16 cellular contexts compared by ENCODE assay signal in the genomic region with DNA sequence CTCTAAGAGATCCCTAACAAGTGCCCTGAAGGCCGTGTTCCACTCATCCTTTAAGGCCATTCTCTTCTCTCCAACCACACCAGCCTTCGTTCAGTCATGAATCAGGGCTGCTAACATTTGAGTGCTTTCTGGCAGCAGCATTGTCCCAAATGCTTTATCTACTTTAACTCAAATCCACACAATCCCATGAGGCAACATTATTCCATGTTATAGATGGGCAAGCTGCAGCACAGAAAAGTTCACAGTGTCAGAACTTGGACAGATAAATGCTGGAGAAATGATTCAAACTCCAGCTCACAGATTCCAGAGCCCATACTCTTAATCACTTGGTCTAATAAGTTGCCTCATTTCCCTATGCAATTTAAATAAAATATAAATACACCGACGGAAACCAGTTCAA.
DNase-seq lines count a peak whose midpoint lies in the region; ATAC-seq and TF ChIP-seq lines count a peak whose summit lies in the region.
"Had no signal": no experiment of that assay in that cellular context is flagged by ENCODE, and none has a peak within 500 bp of the region (broad histone marks: within the 10 kb centered on the region; RNA-seq: fewer than 3 reads in every experiment).

No MANE protein-coding gene starts in this region.

- TF ChIP-seq POLR2A in transverse colon (IDR thresholded peaks at IDR 0.05), result no peak

- peak overlapping the region; percentile 84 for H3K27ac Mint-ChIP-seq in activated CD4-positive, alpha-beta T cell treated with anti-CD3 and anti-CD28 coated beads for 36 hours
- peak overlapping the region; percentile 96 for H3K27ac Mint-ChIP-seq in activated T-helper 17 cell treated with anti-CD3 and anti-CD28 coated beads, Interleukin-2, amount 50 U/mL, for 72 hours
- peak overlapping the region in 2 of 3 experiments; percentile 36 to 44 for H3K27ac Mint-ChIP-seq in nephron

- peak overlapping the region; percentile 17 for H3K4me3 Mint-ChIP-seq in activated CD4-positive, alpha-beta T cell treated with anti-CD3 and anti-CD28 coated beads for 36 hours
- H3K4me3 Mint-ChIP-seq in activated T-helper 17 cell treated with anti-CD3 and anti-CD28 coated beads, Interleukin-2, amount 50 U/mL, for 72 hours, result peak overlapping the region; percentile 70
- no peak overlapping the region for H3K4me3 Mint-ChIP-seq in nephron

- in situ Hi-C loops in transverse colon (cut with MboI; ENCODE audit: low pct_ligation_motif_present in 1 of 4, low pct_unique_long_range_greater_than_20kb in 1 of 4, low sequenced_read_pairs in 3 of 4), result no loop called here

- H3K4me1 ChIP-seq in HEK293 (ENCODE audit: control insufficient read depth, insufficient read depth, low read length) (peaks cover 40% of the 10 kb centered on the region), transverse colon (no peaks in the 10 kb centered on the region)
- H3K4me1 ChIP-seq: SJCRH30 had no signal

- POLR2A ChIA-PET in activated CD4-positive, alpha-beta T cell treated with anti-CD3 and anti-CD28 coated beads for 36 hours (lab: Charles Lee), result interaction anchor here (0.8 to 1.2 kb wide), 4 partner anchors 18 to 158 kb away, joined by 3 to 6 read pairs (median 4); no protein-coding TSS in a partner anchor
- POLR2A ChIA-PET in HEK293 (lab: Yijun Ruan, JAX), result interaction anchor here (1.4 kb wide), 1 partner anchor 10 kb away, joined by 3 read pairs; no protein-coding TSS in a partner anchor

- intact Hi-C loops in activated CD4-positive, alpha-beta T cell treated with anti-CD3 and anti-CD28 coated beads for 36 hours (cut with DNase I, micrococcal nuclease), result loop anchor here (1.0 to 10.0 kb wide), 11 partner anchors 15 to 1382 kb away; partner anchors contain the start of genes GSDME (in 1 of the 2), IGF2BP3 (in 1 of the 2) and TRA2A (in 1 of the 2)
- intact Hi-C loops in transverse colon (cut with DNase I; ENCODE audit: low total_unique reads), result no loop called here

- peak; percentile 2 for ATAC-seq in activated CD4-positive, alpha-beta T cell treated with anti-CD3 and anti-CD28 coated beads for 36 hours
- ATAC-seq in activated T-helper 17 cell treated with anti-CD3 and anti-CD28 coated beads, Interleukin-2, amount 50 U/mL, for 72 hours (replicated peaks), result no peak

- no peak for DNase-seq in activated CD4-positive, alpha-beta T cell treated with anti-CD3 and anti-CD28 coated beads for 36 hours
- DNase-seq in activated CD4-positive, alpha-beta T cell treated with anti-CD3 and anti-CD28 coated beads for 1 hour, result no peak
- DNase-seq in SHP77 (lab: John Stamatoyannopoulos, UW) (no peak), transverse colon (no peak), SW480 (ENCODE audit: low spot score) (no peak)
- DNase-seq: activated CD4-positive, CD25-positive, alpha-beta regulatory T cell treated with anti-CD3 and anti-CD28 coated beads, Interleukin-2, amount 50 U/mL, for 72 hours; activated CD8-positive, alpha-beta memory T cell treated with anti-CD3 and anti-CD28 coated beads, Interleukin-2, amount 50 U/mL, for 48 hours; dorsolateral prefrontal cortex; NCI-H1417 treated with DMSO at 0.1 percent for 48 hours; NCI-H526 treated with DMSO at 0.1 percent for 48 hours; posterior cingulate gyrus; SJCRH30 had no signal

- CTCF ChIA-PET in activated CD4-positive, alpha-beta T cell treated with anti-CD3 and anti-CD28 coated beads for 36 hours (lab: Charles Lee), result interaction anchor here (0.8 to 3.7 kb wide), 4 partner anchors 13 to 152 kb away, joined by 3 to 15 read pairs (median 4); no protein-coding TSS in a partner anchor
- CTCF ChIA-PET in HEK293 (lab: Yijun Ruan, JAX), result no interaction called here

- H3K27me3 ChIP-seq in transverse colon, result no peaks in the 10 kb centered on the region
- H3K27me3 ChIP-seq: SJCRH30 had no signal

- H3K27ac ChIP-seq in HEK293 (ENCODE audit: extremely low read depth, low read depth, low read length) (peak overlapping the region; percentile 9; the same call in 1 of the 2 replicates), transverse colon (no peak overlapping the region)
- H3K27ac ChIP-seq: dorsolateral prefrontal cortex, SJCRH30 had no signal

- H3K9me3 Mint-ChIP-seq in activated CD4-positive, alpha-beta T cell treated with anti-CD3 and anti-CD28 coated beads for 36 hours (ENCODE audit: low read depth), result no peaks in the 10 kb centered on the region
- H3K9me3 Mint-ChIP-seq in activated T-helper 17 cell treated with anti-CD3 and anti-CD28 coated beads, Interleukin-2, amount 50 U/mL, for 72 hours, result peaks cover 3% of the 10 kb centered on the region
- H3K9me3 Mint-ChIP-seq in nephron, result no peaks in the 10 kb centered on the region
- H3K9me3 Mint-ChIP-seq: naive thymus-derived CD4-positive, alpha-beta T cell had no signal

- peaks cover 10% of the 10 kb centered on the region for H3K27me3 Mint-ChIP-seq in activated CD4-positive, alpha-beta T cell treated with anti-CD3 and anti-CD28 coated beads for 36 hours
- H3K27me3 Mint-ChIP-seq in activated T-helper 17 cell treated with anti-CD3 and anti-CD28 coated beads, Interleukin-2, amount 50 U/mL, for 72 hours, result peaks cover 12% of the 10 kb centered on the region
- no peaks in the 10 kb centered on the region for H3K27me3 Mint-ChIP-seq in nephron (ENCODE audit: low read depth)

- H3K9me3 ChIP-seq in HEK293 (ENCODE audit: control insufficient read depth, insufficient read depth, low read depth, low read length), result no peaks in the 10 kb centered on the region; the same call in 1 of the 2 replicates
- H3K9me3 ChIP-seq in transverse colon, result no peaks in the 10 kb centered on the region
- H3K9me3 ChIP-seq: SJCRH30 had no signal

- H3K4me3 ChIP-seq in HEK293 (ENCODE audit: low read depth, low read length) (no peak overlapping the region), transverse colon (no peak overlapping the region)
- H3K4me3 ChIP-seq: dorsolateral prefrontal cortex, SJCRH30 had no signal

- H3K36me3 ChIP-seq in HEK293 (ENCODE audit: control insufficient read depth in 2 of 2, insufficient read depth in 1 of 2, low read length in 2 of 2) (peaks cover 0 to 10% of the 10 kb centered on the region in 2 experiments; a peak in 2 of 3 replicates), transverse colon (no peaks in the 10 kb centered on the region)

- peaks cover 68% of the 10 kb centered on the region for H3K4me1 Mint-ChIP-seq in activated CD4-positive, alpha-beta T cell treated with anti-CD3 and anti-CD28 coated beads for 36 hours
- H3K4me1 Mint-ChIP-seq in activated T-helper 17 cell treated with anti-CD3 and anti-CD28 coated beads, Interleukin-2, amount 50 U/mL, for 72 hours, result peaks cover 36% of the 10 kb centered on the region
- H3K4me1 Mint-ChIP-seq in nephron, result peaks cover 23% of the 10 kb centered on the region

- no peak for TF ChIP-seq CTCF in HEK293 (tag by site-specific recombination; IDR thresholded peaks at IDR 0.05)
- TF ChIP-seq CTCF in nephron (IDR thresholded peaks at IDR 0.05; ENCODE audit: unreplicated experiment in 3 of 3), result no peak
- no peak for TF ChIP-seq CTCF in transverse colon (IDR thresholded peaks at IDR 0.05)

- no peak for TF ChIP-seq EP300 in transverse colon (IDR thresholded peaks at IDR 0.05; ENCODE audit: low read depth)

- H3K36me3 Mint-ChIP-seq in activated CD4-positive, alpha-beta T cell treated with anti-CD3 and anti-CD28 coated beads for 36 hours (ENCODE audit: low read depth), result no peaks in the 10 kb centered on the region
- peaks cover 9% of the 10 kb centered on the region for H3K36me3 Mint-ChIP-seq in activated T-helper 17 cell treated with anti-CD3 and anti-CD28 coated beads, Interleukin-2, amount 50 U/mL, for 72 hours (ENCODE audit: low read depth)
- peaks cover 24% of the 10 kb centered on the region for H3K36me3 Mint-ChIP-seq in nephron (ENCODE audit: low read depth)

- 70 to 73% methylated on average over 4 of the region's 4 CpGs for WGBS in transverse colon (ENCODE audit: low coverage in 1 of 2), 2 donors

TF ChIP-seq in HEK293, 187 proteins besides CTCF, POLR2A, EP300 and RAD21:
- TF ChIP-seq, protein P1, sequence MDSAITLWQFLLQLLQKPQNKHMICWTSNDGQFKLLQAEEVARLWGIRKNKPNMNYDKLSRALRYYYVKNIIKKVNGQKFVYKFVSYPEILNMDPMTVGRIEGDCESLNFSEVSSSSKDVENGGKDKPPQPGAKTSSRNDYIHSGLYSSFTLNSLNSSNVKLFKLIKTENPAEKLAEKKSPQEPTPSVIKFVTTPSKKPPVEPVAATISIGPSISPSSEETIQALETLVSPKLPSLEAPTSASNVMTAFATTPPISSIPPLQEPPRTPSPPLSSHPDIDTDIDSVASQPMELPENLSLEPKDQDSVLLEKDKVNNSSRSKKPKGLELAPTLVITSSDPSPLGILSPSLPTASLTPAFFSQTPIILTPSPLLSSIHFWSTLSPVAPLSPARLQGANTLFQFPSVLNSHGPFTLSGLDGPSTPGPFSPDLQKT (IDR thresholded peaks at IDR 0.05; ENCODE audit: borderline replicate concordance, low read depth, low read length), result no peak
- TF ChIP-seq ZNF335 (tag by site-specific recombination; conservative IDR thresholded peaks at IDR 0.05), result no peak
- TF ChIP-seq, protein P2, sequence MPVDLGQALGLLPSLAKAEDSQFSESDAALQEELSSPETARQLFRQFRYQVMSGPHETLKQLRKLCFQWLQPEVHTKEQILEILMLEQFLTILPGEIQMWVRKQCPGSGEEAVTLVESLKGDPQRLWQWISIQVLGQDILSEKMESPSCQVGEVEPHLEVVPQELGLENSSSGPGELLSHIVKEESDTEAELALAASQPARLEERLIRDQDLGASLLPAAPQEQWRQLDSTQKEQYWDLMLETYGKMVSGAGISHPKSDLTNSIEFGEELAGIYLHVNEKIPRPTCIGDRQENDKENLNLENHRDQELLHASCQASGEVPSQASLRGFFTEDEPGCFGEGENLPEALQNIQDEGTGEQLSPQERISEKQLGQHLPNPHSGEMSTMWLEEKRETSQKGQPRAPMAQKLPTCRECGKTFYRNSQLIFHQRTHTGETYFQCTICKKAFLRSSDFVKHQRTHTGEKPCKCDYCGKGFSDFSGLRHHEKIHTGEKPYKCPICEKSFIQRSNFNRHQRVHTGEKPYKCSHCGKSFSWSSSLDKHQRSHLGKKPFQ (tag by site-specific recombination; IDR thresholded peaks at IDR 0.05), result no peak

Comparison
In these comparisons a context has a peak if more than half of its experiments do, and no peak if none do; other contexts are left out.
1. H3K27ac Mint-ChIP-seq: peak in every context shown above with its lines; median percentile 96 in activated T-helper 17 cell treated with anti-CD3 and anti-CD28 coated beads, Interleukin-2, amount 50 U/mL, for 72 hours; 84 in activated CD4-positive, alpha-beta T cell treated with anti-CD3 and anti-CD28 coated beads for 36 hours; 40 in nephron.
2. H3K4me3 Mint-ChIP-seq: peak in activated CD4-positive, alpha-beta T cell treated with anti-CD3 and anti-CD28 coated beads for 36 hours (single experiment) and activated T-helper 17 cell treated with anti-CD3 and anti-CD28 coated beads, Interleukin-2, amount 50 U/mL, for 72 hours (single experiment); none in nephron (0 of 3).